In genomic region chr5:88792144-88792840, GRCh38 we compare ENCODE assay signal across 10 cellular contexts.
DNase-seq lines count a peak whose midpoint lies in the region; ATAC-seq and TF ChIP-seq lines count a peak whose summit lies in the region.
"Had no signal": no experiment of that assay in that cellular context is flagged by ENCODE, and none has a peak within 500 bp of the region (broad histone marks: within the 10 kb centered on the region; RNA-seq: fewer than 3 reads in every experiment).

No MANE protein-coding gene starts in this region.

- POLR2A ChIA-PET in HEK293T (lab: Yijun Ruan, JAX) = no interaction called here

- no peaks in the 10 kb centered on the region for H3K4me1 Mint-ChIP-seq in stimulated activated naive CD8-positive, alpha-beta T cell treated with anti-CD3 and anti-CD28 coated beads, Interleukin-15, amount 100 ng/mL, for 72 hours

- CTCF ChIA-PET in HEK293T (lab: Yijun Ruan, JAX) = no interaction called here

- no peak overlapping the region for H3K27ac Mint-ChIP-seq in stimulated activated naive CD8-positive, alpha-beta T cell treated with anti-CD3 and anti-CD28 coated beads, Interleukin-15, amount 100 ng/mL, for 72 hours
- H3K27ac Mint-ChIP-seq: activated naive CD8-positive, alpha-beta T cell treated with anti-CD3 and anti-CD28 coated beads, Interleukin-2, amount 50 U/mL, for 24 hours had no signal

- H3K4me3 Mint-ChIP-seq in stimulated activated naive CD8-positive, alpha-beta T cell treated with anti-CD3 and anti-CD28 coated beads, Interleukin-15, amount 100 ng/mL, for 72 hours = no peak overlapping the region
- H3K4me3 Mint-ChIP-seq: activated naive CD8-positive, alpha-beta T cell treated with anti-CD3 and anti-CD28 coated beads, Interleukin-2, amount 50 U/mL, for 24 hours had no signal

- ATAC-seq in GM18867 (IDR thresholded peaks at IDR 0.05; ENCODE audit: unreplicated experiment) (peak; percentile 79), HG02571 (IDR thresholded peaks at IDR 0.05; ENCODE audit: unreplicated experiment) (peak; percentile 77), HG03521 (IDR thresholded peaks at IDR 0.05; ENCODE audit: unreplicated experiment) (peak; percentile 76)
- no peak for ATAC-seq in activated CD4-positive, CD25-positive, alpha-beta regulatory T cell treated with anti-CD3 and anti-CD28 coated beads, Interleukin-2, amount 50 U/mL, for 24 hours
- ATAC-seq in stimulated activated naive CD8-positive, alpha-beta T cell treated with anti-CD3 and anti-CD28 coated beads, Interleukin-15, amount 100 ng/mL, for 72 hours = no peak
- ATAC-seq: activated naive CD8-positive, alpha-beta T cell treated with anti-CD3 and anti-CD28 coated beads, Interleukin-2, amount 50 U/mL, for 24 hours had no signal

- peaks cover 28% of the 10 kb centered on the region for H3K27me3 Mint-ChIP-seq in stimulated activated naive CD8-positive, alpha-beta T cell treated with anti-CD3 and anti-CD28 coated beads, Interleukin-15, amount 100 ng/mL, for 72 hours

- peak; percentile 64 for DNase-seq in kidney glomerular epithelial cell (lab: John Stamatoyannopoulos, UW)
- DNase-seq in SIG-M5 (lab: John Stamatoyannopoulos, UW) = no peak
- DNase-seq in stimulated activated naive CD8-positive, alpha-beta T cell treated with anti-CD3 and anti-CD28 coated beads, Interleukin-15, amount 100 ng/mL, for 72 hours = no peak
- no peak for DNase-seq in HEK293T (ENCODE audit: extremely low spot score)
- DNase-seq: activated naive CD8-positive, alpha-beta T cell treated with anti-CD3 and anti-CD28 coated beads, Interleukin-2, amount 50 U/mL, for 24 hours; midbrain had no signal

- H3K9me3 Mint-ChIP-seq in stimulated activated naive CD8-positive, alpha-beta T cell treated with anti-CD3 and anti-CD28 coated beads, Interleukin-15, amount 100 ng/mL, for 72 hours = no peaks in the 10 kb centered on the region
- H3K9me3 Mint-ChIP-seq: activated naive CD8-positive, alpha-beta T cell treated with anti-CD3 and anti-CD28 coated beads, Interleukin-2, amount 50 U/mL, for 24 hours had no signal

TF ChIP-seq in HEK293T, 16 proteins besides CTCF, POLR2A, EP300 and RAD21:
- TF ChIP-seq CTBP1 (IDR thresholded peaks at IDR 0.05; ENCODE audit: borderline replicate concordance) = no peak
- TF ChIP-seq NFRKB (IDR thresholded peaks at IDR 0.05) = no peak
- TF ChIP-seq LEF1 (IDR thresholded peaks at IDR 0.05; ENCODE audit: borderline replicate concordance) = no peak
- no peak for TF ChIP-seq ZNF384 (IDR thresholded peaks at IDR 0.05)
- no peak for TF ChIP-seq ELF4 (IDR thresholded peaks at IDR 0.05)
- TF ChIP-seq TARDBP (IDR thresholded peaks at IDR 0.05) = no peak
- TF ChIP-seq BHLHE40 (IDR thresholded peaks at IDR 0.05; ENCODE audit: borderline replicate concordance) = no peak
- no peak for TF ChIP-seq FOXA1 (IDR thresholded peaks at IDR 0.05)
- no peak for TF ChIP-seq ARNT (IDR thresholded peaks at IDR 0.05)
- TF ChIP-seq PKNOX1 (IDR thresholded peaks at IDR 0.05) = no peak
- TF ChIP-seq SP1 (IDR thresholded peaks at IDR 0.05) = no peak
- no peak for TF ChIP-seq HDGF (IDR thresholded peaks at IDR 0.05; ENCODE audit: borderline replicate concordance)
TF ChIP-seq in HEK293T: peak in this region for 0.

Comparison
In these comparisons a context has a peak if more than half of its experiments do, and no peak if none do; other contexts are left out.
1. ATAC-seq: peak in GM18867 (single experiment), HG02571 (single experiment) and HG03521 (single experiment); none in activated CD4-positive, CD25-positive, alpha-beta regulatory T cell treated with anti-CD3 and anti-CD28 coated beads, Interleukin-2, amount 50 U/mL, for 24 hours (0 of 2) and stimulated activated naive CD8-positive, alpha-beta T cell treated with anti-CD3 and anti-CD28 coated beads, Interleukin-15, amount 100 ng/mL, for 72 hours (single experiment).